ENCODE assay signal across 26 cellular contexts in genomic region chr2:65413106-65413505, GRCh38.
"Had no signal": no experiment of that assay in that cellular context is flagged by ENCODE, and none has a peak within 500 bp of the region (broad histone marks: within the 10 kb centered on the region; RNA-seq: fewer than 3 reads in every experiment).

No MANE protein-coding gene starts in this region.

- H3K27ac Mint-ChIP-seq: activated naive CD8-positive, alpha-beta T cell treated with anti-CD3 and anti-CD28 coated beads for 36 hours; stimulated activated memory B cell treated with anti-CD40 and anti-IgM and Interleukin-4, amounts not matched to agents 10 μg/mL and 1 μg/mL and 100 μg/mL, for 72 hours; stimulated activated naive CD8-positive, alpha-beta T cell treated with anti-CD3 and anti-CD28 coated beads, Interleukin-15, amount 100 ng/mL, for 72 hours had no signal

- H3K9me3 ChIP-seq: adrenal gland, esophagus muscularis mucosa, heart left ventricle, left ventricle myocardium inferior, mucosa of descending colon, right atrium auricular region, tibial artery had no signal

- H3K27me3 ChIP-seq: adrenal gland, body of pancreas, esophagus muscularis mucosa, foreskin keratinocyte, heart left ventricle, right atrium auricular region, tibial artery had no signal

- DNase-seq: activated CD4-positive, alpha-beta T cell treated with anti-CD3 and anti-CD28 coated beads for 48 hours; activated CD4-positive, alpha-beta T cell treated with anti-CD3 and anti-CD28 coated beads, Interleukin-2, amount 50 U/mL, for 48 hours; activated CD8-positive, alpha-beta memory T cell treated with anti-CD3 and anti-CD28 coated beads for 24 hours; activated effector memory CD4-positive, alpha-beta T cell treated with Interleukin-2 at 50 U/mL for 16 hours; activated naive CD4-positive, alpha-beta T cell treated with Interleukin-2 at 50 U/mL for 16 hours; activated naive CD8-positive, alpha-beta T cell treated with anti-CD3 and anti-CD28 coated beads for 36 hours; adrenal gland; aorta; body of pancreas; cortex of kidney; foreskin keratinocyte; heart left ventricle; left ventricle myocardium inferior; mucosa of descending colon; stimulated activated CD4-positive, alpha-beta T cell treated with anti-CD3 and anti-CD28 coated beads, Interleukin-1b, Interleukin-23, amount 100 ng/mL, for 48 hours; stimulated activated CD4-positive, alpha-beta T cell treated with anti-CD3 and anti-CD28 coated beads, Interleukin-4, amount 100 ng/mL, for 4 hours; stimulated activated CD8-positive, alpha-beta memory T cell treated with anti-CD3 and anti-CD28 coated beads, Interleukin-4, amount 100 ng/mL, for 48 hours; stimulated activated naive CD8-positive, alpha-beta T cell treated with anti-CD3 and anti-CD28 coated beads, Interleukin-15, amount 100 ng/mL, for 72 hours; tibial artery; WERI-Rb-1 had no signal

- H3K27ac ChIP-seq: adrenal gland, body of pancreas, esophagus muscularis mucosa, foreskin keratinocyte, heart left ventricle, left ventricle myocardium inferior, right atrium auricular region, tibial artery, WERI-Rb-1 had no signal

- H3K36me3 ChIP-seq: adrenal gland, esophagus muscularis mucosa, heart left ventricle, left ventricle myocardium inferior, right atrium auricular region, tibial artery, WERI-Rb-1 had no signal

- H3K36me3 Mint-ChIP-seq: activated naive CD8-positive, alpha-beta T cell treated with anti-CD3 and anti-CD28 coated beads for 36 hours; natural killer cell treated with Interleukin-12 subunit alpha and Interleukin-12 subunit beta and Interleukin-15 and Interleukin-18, amount 100 ng/mL, for 72 hours; stimulated activated memory B cell treated with anti-CD40 and anti-IgM and Interleukin-4, amounts not matched to agents 10 μg/mL and 1 μg/mL and 100 μg/mL, for 72 hours had no signal

- H3K9me3 Mint-ChIP-seq: activated naive CD8-positive, alpha-beta T cell treated with anti-CD3 and anti-CD28 coated beads for 36 hours; natural killer cell treated with Interleukin-12 subunit alpha and Interleukin-12 subunit beta and Interleukin-15 and Interleukin-18, amount 100 ng/mL, for 72 hours; stimulated activated memory B cell treated with anti-CD40 and anti-IgM and Interleukin-4, amounts not matched to agents 10 μg/mL and 1 μg/mL and 100 μg/mL, for 72 hours; stimulated activated naive CD8-positive, alpha-beta T cell treated with anti-CD3 and anti-CD28 coated beads, Interleukin-15, amount 100 ng/mL, for 72 hours had no signal

- H3K4me3 ChIP-seq: adrenal gland, body of pancreas, esophagus muscularis mucosa, heart left ventricle, left ventricle myocardium inferior, lung, mucosa of descending colon, right atrium auricular region, smooth muscle cell, tibial artery had no signal

- H3K4me3 Mint-ChIP-seq: activated naive CD8-positive, alpha-beta T cell treated with anti-CD3 and anti-CD28 coated beads for 36 hours; natural killer cell treated with Interleukin-12 subunit alpha and Interleukin-12 subunit beta and Interleukin-15 and Interleukin-18, amount 100 ng/mL, for 72 hours; stimulated activated memory B cell treated with anti-CD40 and anti-IgM and Interleukin-4, amounts not matched to agents 10 μg/mL and 1 μg/mL and 100 μg/mL, for 72 hours; stimulated activated naive CD8-positive, alpha-beta T cell treated with anti-CD3 and anti-CD28 coated beads, Interleukin-15, amount 100 ng/mL, for 72 hours had no signal

- H3K4me1 ChIP-seq: foreskin keratinocyte had no signal
